ENCODE assay signal across 24 cellular contexts in the genomic region with DNA sequence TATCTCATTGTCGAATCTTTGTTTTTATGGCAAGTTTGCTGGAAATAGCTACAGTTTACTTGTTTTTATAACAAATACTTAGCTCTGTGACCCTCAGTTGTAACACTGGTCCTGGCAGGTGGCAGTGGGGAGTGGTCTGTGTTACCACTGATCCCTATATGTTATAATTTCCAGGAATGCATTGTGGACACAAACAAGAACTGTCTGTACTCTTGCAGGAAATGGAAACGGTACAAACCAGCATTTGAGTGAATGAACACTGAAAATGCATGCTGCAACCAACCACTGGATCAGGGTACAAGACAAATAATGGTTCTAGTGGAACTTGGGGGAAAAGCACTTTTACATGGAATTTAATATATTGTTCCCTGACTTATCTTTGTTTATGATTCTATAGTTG.
"Had no signal": no experiment of that assay in that cellular context is flagged by ENCODE, and none has a peak within 500 bp of the region (broad histone marks: within the 10 kb centered on the region; RNA-seq: fewer than 3 reads in every experiment).

No MANE protein-coding gene starts in this region.

- ATAC-seq: effector memory CD8-positive, alpha-beta T cell; esophagus mucosa; gastrocnemius medialis; heart right ventricle; left cardiac atrium; left lung; left ventricle myocardium superior; lower lobe of right lung; mucosa of descending colon had no signal

- H3K9me3 ChIP-seq: esophagus squamous epithelium, gastrocnemius medialis, left lung, lower lobe of right lung, mucosa of descending colon had no signal

- H3K27ac ChIP-seq: coronary artery, epithelial cell of prostate, esophagus squamous epithelium, gastrocnemius medialis, heart right ventricle, lower lobe of right lung had no signal

- H3K4me3 ChIP-seq: coronary artery, esophagus squamous epithelium, gastrocnemius medialis, heart right ventricle, left lung, lower lobe of right lung, mucosa of descending colon had no signal

- DNase-seq: effector CD8-positive, alpha-beta T cell; effector memory CD8-positive, alpha-beta T cell; endodermal cell; erythroblast; esophagus squamous epithelium; foreskin fibroblast; foreskin melanocyte; gastrocnemius medialis; glutamatergic neuron; head of caudate nucleus; heart right ventricle; hippocampal formation; left cardiac atrium; left lung; left ventricle myocardium superior; lower lobe of right lung; mesenchymal stem cell; mucosa of descending colon had no signal

- FAIRE-seq: endometrium, islet of Langerhans, keratinocyte had no signal

- H3K27me3 ChIP-seq: esophagus squamous epithelium, gastrocnemius medialis, heart right ventricle, left lung had no signal

- H3K4me1 ChIP-seq: esophagus squamous epithelium, gastrocnemius medialis, heart right ventricle, left lung, lower lobe of right lung had no signal

- H3K36me3 ChIP-seq: esophagus squamous epithelium, gastrocnemius medialis, heart right ventricle, left lung, lower lobe of right lung had no signal
